Comparison of ENCODE assay signal across 2 cellular contexts in the genomic region with DNA sequence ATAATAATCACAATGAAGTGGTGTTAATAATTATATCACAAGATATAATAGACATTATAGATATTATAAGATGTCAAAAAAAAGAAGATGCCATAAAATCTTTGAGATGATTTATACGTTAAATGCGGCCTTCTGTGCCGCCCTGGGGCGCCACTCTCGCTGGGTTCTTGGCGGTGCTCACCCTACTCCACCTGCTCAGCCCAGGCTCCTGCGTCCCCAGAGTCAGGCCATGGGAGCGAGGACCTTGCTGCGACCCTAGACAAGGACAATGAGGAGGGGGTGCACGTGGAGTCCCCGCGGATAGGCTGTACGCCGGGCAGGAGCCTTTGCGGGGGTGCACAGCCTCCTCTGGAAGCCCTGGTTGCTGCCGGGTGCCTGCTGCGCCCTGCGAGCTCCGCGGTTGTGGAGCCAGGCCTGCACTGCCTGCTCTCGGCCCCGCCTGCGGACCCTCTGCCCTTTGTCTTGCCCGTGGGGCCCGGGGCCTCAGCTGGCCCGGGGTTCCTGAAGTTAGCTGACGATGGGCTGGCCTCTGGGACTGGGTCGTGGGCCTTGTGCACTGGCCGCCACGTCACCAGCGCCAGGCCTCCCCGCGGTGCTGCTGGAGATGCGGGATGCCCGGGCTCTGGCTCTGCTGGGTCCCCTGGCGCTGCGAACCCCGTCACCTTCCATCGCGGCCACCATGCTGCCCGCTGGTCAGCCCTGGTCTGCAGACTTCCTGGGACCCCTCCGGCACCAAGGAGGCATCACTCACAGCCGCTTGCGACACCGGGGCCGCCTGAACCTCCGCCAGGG. TPM values are rescaled to one million over a fixed set of nuclear protein-coding genes. Genes with fewer than 3 reads are reported as not detected.
"Had no signal": no experiment of that assay in that cellular context is flagged by ENCODE, and none has a peak within 500 bp of the region (broad histone marks: within the 10 kb centered on the region; RNA-seq: fewer than 3 reads in every experiment).

No MANE protein-coding gene starts in this region.

RNA-seq across cellular contexts. Expression of a gene that starts 35.6 kb away (rescaled TPM):
- total RNA-seq: G401, GM12878 had no signal
- polyA plus RNA-seq: GM12878 had no signal
